ENCODE assay signal across 7 cellular contexts in the genomic region with DNA sequence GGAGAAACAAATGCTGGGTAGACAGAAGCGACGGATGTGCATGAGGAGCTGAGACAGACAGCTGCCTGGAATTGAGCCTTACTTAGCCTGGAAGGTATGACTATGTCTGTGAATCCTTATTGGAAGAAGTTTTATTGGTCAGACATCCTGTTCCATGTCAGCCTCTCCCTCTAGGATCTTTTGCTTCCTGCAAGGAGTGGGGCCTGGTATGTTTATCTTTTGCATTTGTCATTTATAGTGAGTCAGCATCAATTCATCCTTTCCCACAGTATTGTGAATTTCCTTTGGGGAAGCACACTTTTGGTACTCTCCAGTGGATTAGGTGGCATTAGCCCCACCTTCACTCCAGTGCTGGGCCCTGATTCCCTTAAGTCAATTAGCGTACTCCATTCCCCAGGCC.
DNase-seq lines count a peak whose midpoint lies in the region; FAIRE-seq and TF ChIP-seq lines count a peak whose summit lies in the region.
"Not testable (repeated sequence)": the region's sequence is repeated elsewhere in the genome, so short reads cannot be mapped to it uniquely, and the experiment has no call there.

No MANE protein-coding gene starts in this region.

- H3K4me1 ChIP-seq in mammary epithelial cell (ENCODE audit: insufficient read depth, low read length); fibroblast of lung (ENCODE audit: control insufficient read depth, extremely low read depth, insufficient read depth, low read length); keratinocyte (ENCODE audit: control insufficient read depth, extremely low read depth, insufficient read depth, low read length): not testable (repeated sequence)

- 5% methylated on average over 3 of the region's 3 CpGs for WGBS in mammary epithelial cell (ENCODE audit: low coverage, missing lambda C conversion rate)

- not testable (repeated sequence) for H3K27ac ChIP-seq in mammary epithelial cell (ENCODE audit: insufficient read depth, low read depth, low read length); fibroblast of lung (ENCODE audit: insufficient read depth, low read length)
- H3K27ac ChIP-seq in keratinocyte (ENCODE audit: control insufficient read depth, insufficient read depth, low read length) = peak overlapping the region; percentile 52

- BruUV-seq in mammary epithelial cell (replicated peaks; lab: Mats Ljungman, UMichigan) = not testable (repeated sequence)

- in situ Hi-C loops in mammary epithelial cell (cut with MboI; ENCODE audit: low sequenced_read_pairs in 2 of 2) = not testable (repeated sequence)

- H2AFZ ChIP-seq in mammary epithelial cell (ENCODE audit: low read depth, low read length); fibroblast of lung (ENCODE audit: low read length); keratinocyte (ENCODE audit: control insufficient read depth, low read length): not testable (repeated sequence)

- TF ChIP-seq CTCF in HFF-Myc (IDR thresholded peaks at IDR 0.05; ENCODE audit: low read depth, low read length, missing control alignments); mammary epithelial cell (conservative IDR thresholded peaks at IDR 0.05 in 1 of 2, IDR thresholded peaks at IDR 0.05 in 1 of 2; ENCODE audit: extremely low read depth in 1 of 2, insufficient read depth in 1 of 2, low read depth in 1 of 2, low read length in 2 of 2); fibroblast of lung (conservative IDR thresholded peaks at IDR 0.05 in 1 of 2, IDR thresholded peaks at IDR 0.05 in 1 of 2; ENCODE audit: low read depth in 1 of 2, low read length in 2 of 2); keratinocyte (optimal IDR thresholded peaks at IDR 0.05 in 1 of 3, IDR thresholded peaks at IDR 0.05 in 1 of 3, conservative IDR thresholded peaks at IDR 0.05 in 1 of 3; ENCODE audit: extremely low read depth in 1 of 3, insufficient read depth in 2 of 3, low read length in 3 of 3): not testable (repeated sequence)

- not testable (repeated sequence) for H3K4me3 ChIP-seq in HFF-Myc (replicated peaks; ENCODE audit: low read depth, low read length); mammary epithelial cell (replicated peaks in 1 of 3; ENCODE audit: insufficient read depth in 1 of 3, low read depth in 2 of 3, low read length in 3 of 3); fibroblast of lung (replicated peaks in 1 of 4; ENCODE audit: control extremely low read depth in 1 of 4, insufficient read depth in 1 of 4, low read depth in 3 of 4, low read length in 4 of 4); keratinocyte (ENCODE audit: control insufficient read depth in 2 of 3, extremely low read depth in 1 of 3, insufficient read depth in 2 of 3, low read depth in 1 of 3, low read length in 3 of 3)

- dilution Hi-C loops in mammary epithelial cell (cut with HindIII; ENCODE audit: low sequenced_read_pairs); keratinocyte (cut with MboI; ENCODE audit: extremely low pct_ligation_motif_present, low sequenced_read_pairs): not testable (repeated sequence)

- not testable (repeated sequence) for H3K9me1 ChIP-seq in keratinocyte (ENCODE audit: control insufficient read depth, extremely low read depth, insufficient read depth, low read length)

- FAIRE-seq in keratinocyte (lab: Jason Lieb, UNC) = peak; percentile 97

- H3K79me2 ChIP-seq in mammary epithelial cell (ENCODE audit: insufficient read depth, low read length); fibroblast of lung (ENCODE audit: control insufficient read depth, insufficient read depth, low read length); keratinocyte (ENCODE audit: control insufficient read depth, insufficient read depth, low read length): not testable (repeated sequence)

- not testable (repeated sequence) for H3K9me3 ChIP-seq in mammary epithelial cell (replicated peaks; ENCODE audit: insufficient read depth, low read length); fibroblast of lung (ENCODE audit: control insufficient read depth, insufficient read depth, low read depth, low read length); keratinocyte (ENCODE audit: control insufficient read depth, low read depth, low read length)

- not testable (repeated sequence) for H3K9ac ChIP-seq in mammary epithelial cell (ENCODE audit: insufficient read depth, low read length); fibroblast of lung (ENCODE audit: insufficient read depth, low read length); keratinocyte (ENCODE audit: control insufficient read depth, extremely low read depth, insufficient read depth, low read length)

- H3K27me3 ChIP-seq in mammary epithelial cell (ENCODE audit: insufficient read depth, low read length); fibroblast of lung (ENCODE audit: control insufficient read depth, insufficient read depth, low read length); keratinocyte (ENCODE audit: control insufficient read depth, extremely low read depth, insufficient read depth, low read length): not testable (repeated sequence)

- not testable (repeated sequence) for H3K36me3 ChIP-seq in mammary epithelial cell (ENCODE audit: insufficient read depth, low read length); fibroblast of lung (ENCODE audit: control insufficient read depth, insufficient read depth, low read length); keratinocyte (ENCODE audit: control insufficient read depth in 2 of 2, extremely low read depth in 1 of 2, insufficient read depth in 2 of 2, low read length in 2 of 2)

- CTCF ChIA-PET in mammary epithelial cell (lab: Charles Lee; ENCODE audit: low non-redundant PET) = not testable (repeated sequence)

- H4K20me1 ChIP-seq in mammary epithelial cell (ENCODE audit: insufficient read depth, low read length); fibroblast of lung (ENCODE audit: control insufficient read depth, extremely low read depth, insufficient read depth, low read length); keratinocyte (ENCODE audit: control insufficient read depth, extremely low read depth, insufficient read depth, low read length): not testable (repeated sequence)

- intact Hi-C loops in mammary epithelial cell (cut with micrococcal nuclease) = not testable (repeated sequence)

- DNase-seq in DMS53 (lab: John Stamatoyannopoulos, UW) (peak; percentile 19), HFF-Myc (ENCODE audit: extremely low read depth, low read depth) (peak; percentile 39), NCI-H460 (ENCODE audit: extremely low read depth, low read depth) (peak; percentile 36), SW480 (ENCODE audit: low spot score) (peak; percentile 6), mammary epithelial cell (peak; percentile 90), fibroblast of lung (ENCODE audit: low read depth in 2 of 2) (peak; percentile 69 to 70), keratinocyte (ENCODE audit: low read depth, low spot score) (peak; percentile 30)

- H3K4me2 ChIP-seq in mammary epithelial cell (ENCODE audit: insufficient read depth, low read depth, low read length); fibroblast of lung (ENCODE audit: extremely low read depth, insufficient read depth, low read length); keratinocyte (ENCODE audit: control insufficient read depth, extremely low read depth, insufficient read depth, low read depth, low read length): not testable (repeated sequence)

Comparison
In these comparisons a context has a peak if more than half of its experiments do, and no peak if none do; other contexts are left out.
1. DNase-seq: peak in every context shown above with its lines; median percentile 90 in mammary epithelial cell; 70 in fibroblast of lung; 39 in HFF-Myc; 36 in NCI-H460; 30 in keratinocyte; 19 in DMS53; 6 in SW480.